17 cellular contexts compared by ENCODE assay signal in genomic region chr11:100890779-100891178, GRCh38.
DNase-seq lines count a peak whose midpoint lies in the region; ATAC-seq, FAIRE-seq and TF ChIP-seq lines count a peak whose summit lies in the region.
"Had no signal": no experiment of that assay in that cellular context is flagged by ENCODE, and none has a peak within 500 bp of the region (broad histone marks: within the 10 kb centered on the region; RNA-seq: fewer than 3 reads in every experiment).

No MANE protein-coding gene starts in this region.

- no peak overlapping the region for H2AFZ ChIP-seq in mesenchymal stem cell (ENCODE audit: low read depth, low read length)

- DNase-seq in AG09309 (ENCODE audit: low read depth) (peak; percentile 83), HTR-8/SVneo (ENCODE audit: insufficient read length, low spot score) (peak; percentile 26), endodermal cell (peak; percentile 83), mesenchymal stem cell (peak; percentile 90), HPDE6-E6E7 (ENCODE audit: extremely low spot score) (no peak), SW480 (ENCODE audit: low spot score) (no peak), NCI-H1105 treated with DMSO at 0.1 percent for 48 hours (lab: John Stamatoyannopoulos, UW) (no peak)
- DNase-seq: activated naive CD8-positive, alpha-beta T cell treated with anti-CD3 and anti-CD28 coated beads, Interleukin-2, amount 50 U/mL, for 24 hours; GF-D8; naive thymus-derived CD8-positive, alpha-beta T cell; NCI-H1048; NCI-H524 had no signal

- H3K36me3 ChIP-seq in endodermal cell (ENCODE audit: control insufficient read depth, insufficient read depth, low read length) (peaks cover 12% of the 10 kb centered on the region), mesenchymal stem cell (ENCODE audit: control insufficient read depth in 1 of 2, insufficient read depth in 2 of 2, low read depth in 1 of 2, low read length in 2 of 2) (no peaks in the 10 kb centered on the region)
- H3K36me3 ChIP-seq: BLaER1 had no signal

- no peaks in the 10 kb centered on the region for H3K9me3 Mint-ChIP-seq in endodermal cell
- H3K9me3 Mint-ChIP-seq: activated naive CD8-positive, alpha-beta T cell treated with anti-CD3 and anti-CD28 coated beads, Interleukin-2, amount 50 U/mL, for 24 hours had no signal

- H3K27ac ChIP-seq in endodermal cell (ENCODE audit: low read depth, low read length) (no peak overlapping the region), mesenchymal stem cell (ENCODE audit: low read length, poor library complexity, severe bottlenecking) (peak overlapping the region; percentile 85)
- H3K27ac ChIP-seq: BLaER1, HL-60 had no signal

- no peak overlapping the region for H4K91ac ChIP-seq in mesenchymal stem cell (ENCODE audit: low read length)

- no peaks in the 10 kb centered on the region for H3K27me3 Mint-ChIP-seq in endodermal cell (ENCODE audit: insufficient read depth)
- H3K27me3 Mint-ChIP-seq: activated naive CD8-positive, alpha-beta T cell treated with anti-CD3 and anti-CD28 coated beads, Interleukin-2, amount 50 U/mL, for 24 hours; naive thymus-derived CD8-positive, alpha-beta T cell had no signal

- H3K4me1 ChIP-seq in endodermal cell (ENCODE audit: control insufficient read depth, insufficient read depth, low read length) (no peaks in the 10 kb centered on the region), mesenchymal stem cell (ENCODE audit: control insufficient read depth, insufficient read depth, low read depth, low read length) (peaks cover 3% of the 10 kb centered on the region)
- H3K4me1 ChIP-seq: BLaER1 had no signal

- no peak overlapping the region for H2AK5ac ChIP-seq in mesenchymal stem cell (ENCODE audit: low read length, severe bottlenecking)

- H2BK5ac ChIP-seq in mesenchymal stem cell (ENCODE audit: low read depth, low read length, poor library complexity, severe bottlenecking): peak overlapping the region; percentile 60

- H2BK15ac ChIP-seq in mesenchymal stem cell (ENCODE audit: low read depth, poor library complexity, severe bottlenecking): no peak overlapping the region

- no peak for TF ChIP-seq CTCF in AG09309 (IDR thresholded peaks at IDR 0.05; ENCODE audit: control insufficient read depth, insufficient read depth, low read depth, low read length, missing control alignments)
- TF ChIP-seq CTCF in endodermal cell (conservative IDR thresholded peaks at IDR 0.05): no peak

- no peak overlapping the region for H2BK12ac ChIP-seq in mesenchymal stem cell (ENCODE audit: low read length in 2 of 2)

- H3K27me3 ChIP-seq in endodermal cell (ENCODE audit: control insufficient read depth, insufficient read depth, low read length, poor library complexity, severe bottlenecking): no peaks in the 10 kb centered on the region
- H3K27me3 ChIP-seq in mesenchymal stem cell (ENCODE audit: control insufficient read depth in 1 of 2, insufficient read depth in 1 of 2, low read length in 2 of 2): no peaks in the 10 kb centered on the region
- H3K27me3 ChIP-seq: BLaER1 had no signal

- H3K9ac ChIP-seq in endodermal cell (ENCODE audit: extremely low read depth, low read length, poor library complexity, severe bottlenecking) (no peak overlapping the region), mesenchymal stem cell (ENCODE audit: low read length) (no peak overlapping the region)
- H3K9ac ChIP-seq: BLaER1 had no signal

- no peak overlapping the region for H3K4ac ChIP-seq in mesenchymal stem cell (ENCODE audit: low read depth in 1 of 2, low read length in 2 of 2)

- H3K4me1 Mint-ChIP-seq in endodermal cell: peaks cover 22% of the 10 kb centered on the region
- H3K4me1 Mint-ChIP-seq: activated naive CD8-positive, alpha-beta T cell treated with anti-CD3 and anti-CD28 coated beads, Interleukin-2, amount 50 U/mL, for 24 hours; naive thymus-derived CD8-positive, alpha-beta T cell had no signal

- H2BK120ac ChIP-seq in mesenchymal stem cell (ENCODE audit: low read depth, low read length): no peak overlapping the region

- no peak overlapping the region for H3K23ac ChIP-seq in mesenchymal stem cell (ENCODE audit: low read length in 2 of 2)

- no peak overlapping the region for H3K14ac ChIP-seq in mesenchymal stem cell (ENCODE audit: low read length in 2 of 2)

- no peak overlapping the region for H3K4me2 ChIP-seq in mesenchymal stem cell (ENCODE audit: low read length, poor library complexity, severe bottlenecking)
- H3K4me2 ChIP-seq: BLaER1 had no signal

- H3K4me3 ChIP-seq in AG09309 (ENCODE audit: control insufficient read depth, low read depth, low read length) (no peak overlapping the region), endodermal cell (ENCODE audit: low read length) (no peak overlapping the region), mesenchymal stem cell (ENCODE audit: insufficient read depth in 1 of 2, low read depth in 1 of 2, low read length in 2 of 2) (no peak overlapping the region)
- H3K4me3 ChIP-seq: BLaER1 had no signal

- 72 to 88% methylated on average over 1 to 3 of the region's 3 CpGs for WGBS in endodermal cell (ENCODE audit: insufficient coverage in 1 of 2, insufficient read length in 1 of 2), 2 experiments
- 0% methylated on average over 3 of the region's 3 CpGs for WGBS in mesenchymal stem cell

- H3K27ac Mint-ChIP-seq in endodermal cell: peak overlapping the region; percentile 49
- H3K27ac Mint-ChIP-seq: activated naive CD8-positive, alpha-beta T cell treated with anti-CD3 and anti-CD28 coated beads, Interleukin-2, amount 50 U/mL, for 24 hours; naive thymus-derived CD8-positive, alpha-beta T cell had no signal

- no peak overlapping the region for H3K4me3 Mint-ChIP-seq in endodermal cell
- H3K4me3 Mint-ChIP-seq: activated naive CD8-positive, alpha-beta T cell treated with anti-CD3 and anti-CD28 coated beads, Interleukin-2, amount 50 U/mL, for 24 hours; naive thymus-derived CD8-positive, alpha-beta T cell had no signal

- no peak for ATAC-seq in HG03378 (IDR thresholded peaks at IDR 0.05; ENCODE audit: unreplicated experiment)
- ATAC-seq: activated naive CD8-positive, alpha-beta T cell treated with anti-CD3 and anti-CD28 coated beads, Interleukin-2, amount 50 U/mL, for 24 hours; naive thymus-derived CD8-positive, alpha-beta T cell; Right ventricle myocardium inferior had no signal

- H3K79me1 ChIP-seq in mesenchymal stem cell (replicated peaks; ENCODE audit: low read length, poor library complexity, severe bottlenecking): peaks cover 10% of the 10 kb centered on the region

- FAIRE-seq in HTR-8/SVneo (lab: Jason Lieb, UNC): peak; percentile 79
- FAIRE-seq: TTC549 had no signal

- no peak overlapping the region for H3K18ac ChIP-seq in mesenchymal stem cell (ENCODE audit: low read depth in 1 of 2, low read length in 2 of 2)

- H3K9me3 ChIP-seq in endodermal cell (ENCODE audit: control insufficient read depth, low read length): no peaks in the 10 kb centered on the region
- H3K9me3 ChIP-seq in mesenchymal stem cell (ENCODE audit: control insufficient read depth, low read length): no peaks in the 10 kb centered on the region
- H3K9me3 ChIP-seq: BLaER1 had no signal

- peaks cover 40% of the 10 kb centered on the region for H3K36me3 Mint-ChIP-seq in endodermal cell (ENCODE audit: low read depth)
- H3K36me3 Mint-ChIP-seq: naive thymus-derived CD8-positive, alpha-beta T cell had no signal

- no peak overlapping the region for H4K8ac ChIP-seq in mesenchymal stem cell (ENCODE audit: low read length)

Comparison
In these comparisons a context has a peak if more than half of its experiments do, and no peak if none do; other contexts are left out.
1. DNase-seq: peak in AG09309 (single experiment), HTR-8/SVneo (single experiment), endodermal cell (single experiment) and mesenchymal stem cell (single experiment); none in HPDE6-E6E7 (single experiment), SW480 (single experiment) and NCI-H1105 treated with DMSO at 0.1 percent for 48 hours (single experiment).